In the genomic region with DNA sequence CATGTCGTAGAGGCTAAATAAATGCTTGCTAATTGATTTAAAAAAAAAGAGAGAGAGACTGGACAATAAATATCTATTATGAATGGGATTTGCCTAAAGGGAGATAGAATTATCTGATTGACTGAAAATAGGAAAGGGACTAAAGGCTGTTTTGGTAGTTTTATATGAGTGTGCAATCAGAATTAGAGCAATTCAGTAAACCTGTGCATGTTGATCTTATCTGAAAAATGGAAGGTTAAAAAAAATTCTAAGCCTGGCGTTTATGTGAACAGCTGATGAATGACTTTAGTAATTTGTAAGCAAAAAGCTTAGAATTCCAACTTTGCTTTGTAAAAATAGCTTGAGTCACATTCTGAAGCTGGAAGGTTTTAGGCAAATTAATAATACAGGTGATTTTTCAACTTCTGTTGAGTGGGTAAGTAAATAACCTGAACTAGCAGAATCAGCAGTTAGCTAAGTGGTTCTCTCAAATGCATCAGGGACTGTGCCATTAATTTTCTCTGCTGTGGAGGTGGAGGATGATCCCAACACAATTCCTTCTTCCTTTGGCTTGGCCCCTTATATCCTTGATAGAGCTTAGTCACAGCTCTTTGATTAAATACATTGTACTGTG, we compare ENCODE assay signal across 16 cellular contexts.
DNase-seq lines count a peak whose midpoint lies in the region; ATAC-seq, FAIRE-seq and TF ChIP-seq lines count a peak whose summit lies in the region.
"Had no signal": no experiment of that assay in that cellular context is flagged by ENCODE, and none has a peak within 500 bp of the region (broad histone marks: within the 10 kb centered on the region; RNA-seq: fewer than 3 reads in every experiment).

No MANE protein-coding gene starts in this region.

- CTCF ChIA-PET in Caco-2 (lab: Charles Lee): interaction anchor here (0.6 kb wide), 1 partner anchor 474 kb away, joined by 3 read pairs; no protein-coding TSS in a partner anchor
- CTCF ChIA-PET in CD4-positive, alpha-beta T cell (lab: Charles Lee): no interaction called here

- H3K4me1 Mint-ChIP-seq in Caco-2 (ENCODE audit: low read depth, unreplicated experiment): peaks cover 6% of the 10 kb centered on the region
- H3K4me1 Mint-ChIP-seq in CD4-positive, alpha-beta T cell (ENCODE audit: low read depth): no peaks in the 10 kb centered on the region

- H3K4me3 ChIP-seq in Caco-2 (ENCODE audit: low read depth, low read length): no peak overlapping the region
- H3K4me3 ChIP-seq: HAP-1 had no signal

- H3K4me3 Mint-ChIP-seq in Caco-2 (ENCODE audit: unreplicated experiment): no peak overlapping the region
- no peak overlapping the region for H3K4me3 Mint-ChIP-seq in CD4-positive, alpha-beta T cell

- no peaks in the 10 kb centered on the region for H3K9me3 ChIP-seq in Caco-2
- no peaks in the 10 kb centered on the region for H3K9me3 ChIP-seq in CD4-positive, alpha-beta T cell (ENCODE audit: control insufficient read depth, low read length)
- H3K9me3 ChIP-seq: HAP-1 had no signal

- ATAC-seq in SK-N-SH treated with all-trans-retinoic acid at 6 μM for 48 hours (no peak), HG03520 (IDR thresholded peaks at IDR 0.05; ENCODE audit: unreplicated experiment) (no peak), HG02870 (IDR thresholded peaks at IDR 0.05; ENCODE audit: unreplicated experiment) (no peak)
- ATAC-seq in CD4-positive, alpha-beta T cell (ENCODE audit: poor library complexity): no peak

- peaks cover 8% of the 10 kb centered on the region for H3K4me1 ChIP-seq in Caco-2
- H3K4me1 ChIP-seq: HAP-1 had no signal

- FAIRE-seq in islet of Langerhans (lab: Jason Lieb, UNC): peak; percentile 77
- FAIRE-seq: GM12892, GM19239, H1 had no signal

- H3K27ac Mint-ChIP-seq in Caco-2 (ENCODE audit: unreplicated experiment): peak overlapping the region; percentile 24
- no peak overlapping the region for H3K27ac Mint-ChIP-seq in CD4-positive, alpha-beta T cell

- no TSS peak for BruUV-seq in Caco-2 (replicated peaks; lab: Mats Ljungman, UMichigan)

- no peak for TF ChIP-seq CTCF in Caco-2 (IDR thresholded peaks at IDR 0.05; ENCODE audit: insufficient read depth in 1 of 2, low read depth in 1 of 2, low read length in 1 of 2, severe bottlenecking in 1 of 2, unreplicated experiment in 1 of 2)
- TF ChIP-seq CTCF in CD4-positive, alpha-beta T cell (IDR thresholded peaks at IDR 0.05): no peak

- H3K27me3 ChIP-seq in Caco-2 (replicated peaks; ENCODE audit: control insufficient read depth, insufficient read depth, low read length): no peaks in the 10 kb centered on the region
- no peaks in the 10 kb centered on the region for H3K27me3 ChIP-seq in CD4-positive, alpha-beta T cell (ENCODE audit: control insufficient read depth, insufficient read depth, low read length)

- DNase-seq in DMS79 treated with DMSO at 0.1 percent for 48 hours (lab: John Stamatoyannopoulos, UW): peak; percentile 32
- no peak for DNase-seq in DMS79 (lab: John Stamatoyannopoulos, UW)
- no peak for DNase-seq in Caco-2
- no peak for DNase-seq in CD4-positive, alpha-beta T cell
- DNase-seq: DND-41, GDM1, IMR-90 had no signal

- POLR2A ChIA-PET in Caco-2 (lab: Charles Lee): no interaction called here
- POLR2A ChIA-PET in CD4-positive, alpha-beta T cell (lab: Charles Lee): no interaction called here

- no peaks in the 10 kb centered on the region for H3K27me3 Mint-ChIP-seq in Caco-2 (ENCODE audit: insufficient read depth, unreplicated experiment)
- H3K27me3 Mint-ChIP-seq in CD4-positive, alpha-beta T cell: peaks cover 10% of the 10 kb centered on the region

- no peaks in the 10 kb centered on the region for H3K36me3 Mint-ChIP-seq in Caco-2 (ENCODE audit: insufficient read depth, unreplicated experiment)
- no peaks in the 10 kb centered on the region for H3K36me3 Mint-ChIP-seq in CD4-positive, alpha-beta T cell (ENCODE audit: low read depth)

- H3K27ac ChIP-seq in CD4-positive, alpha-beta T cell (ENCODE audit: low read depth, low read length): no peak overlapping the region
- H3K27ac ChIP-seq: 22Rv1 had no signal

- H3K36me3 ChIP-seq in Caco-2 (ENCODE audit: control insufficient read depth, insufficient read depth, low read length): no peaks in the 10 kb centered on the region
- H3K36me3 ChIP-seq: HAP-1 had no signal

- intact Hi-C loops in Caco-2 (cut with micrococcal nuclease; ENCODE audit: unreplicated experiment): no loop called here
- intact Hi-C loops in CD4-positive, alpha-beta T cell (cut with DNase I, micrococcal nuclease): no loop called here

- peaks cover 6% of the 10 kb centered on the region for H3K9me3 Mint-ChIP-seq in Caco-2 (ENCODE audit: unreplicated experiment)
- H3K9me3 Mint-ChIP-seq in CD4-positive, alpha-beta T cell: no peaks in the 10 kb centered on the region

TF ChIP-seq in SK-N-SH treated with all-trans-retinoic acid at 6 μM for 48 hours, 23 proteins besides CTCF, POLR2A, EP300 and RAD21:
- TF ChIP-seq ZC3H10 (CRISPR knock-in tag; IDR thresholded peaks at IDR 0.05) (no peak), ZNF8 (CRISPR knock-in tag; IDR thresholded peaks at IDR 0.05) (no peak), TCF4 (CRISPR knock-in tag; IDR thresholded peaks at IDR 0.05; ENCODE audit: borderline replicate concordance) (peak; percentile 28; the same call in 1 of the 2 replicates), OSR1 (CRISPR knock-in tag; IDR thresholded peaks at IDR 0.05) (no peak), ISL1 (CRISPR knock-in tag; IDR thresholded peaks at IDR 0.05) (0 out of 2 replicates have a peak, but pooled peaks have one; percentile 7), ARNTL (CRISPR knock-in tag; IDR thresholded peaks at IDR 0.05; ENCODE audit: borderline replicate concordance, low read depth) (no peak)
- TF ChIP-seq, protein P1, sequence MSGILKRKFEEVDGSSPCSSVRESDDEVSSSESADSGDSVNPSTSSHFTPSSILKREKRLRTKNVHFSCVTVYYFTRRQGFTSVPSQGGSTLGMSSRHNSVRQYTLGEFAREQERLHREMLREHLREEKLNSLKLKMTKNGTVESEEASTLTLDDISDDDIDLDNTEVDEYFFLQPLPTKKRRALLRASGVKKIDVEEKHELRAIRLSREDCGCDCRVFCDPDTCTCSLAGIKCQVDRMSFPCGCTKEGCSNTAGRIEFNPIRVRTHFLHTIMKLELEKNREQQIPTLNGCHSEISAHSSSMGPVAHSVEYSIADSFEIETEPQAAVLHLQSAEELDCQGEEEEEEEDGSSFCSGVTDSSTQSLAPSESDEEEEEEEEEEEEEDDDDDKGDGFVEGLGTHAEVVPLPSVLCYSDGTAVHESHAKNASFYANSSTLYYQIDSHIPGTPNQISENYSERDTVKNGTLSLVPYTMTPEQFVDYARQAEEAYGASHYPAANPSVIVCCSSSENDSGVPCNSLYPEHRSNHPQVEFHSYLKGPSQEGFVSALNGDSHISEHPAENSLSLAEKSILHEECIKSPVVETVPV (CRISPR knock-in tag; IDR thresholded peaks at IDR 0.05): no peak
